ENCODE assay signal across 11 cellular contexts in genomic region chr12:112537710-112538396, GRCh38.
DNase-seq lines count a peak whose midpoint lies in the region; ATAC-seq lines count a peak whose summit lies in the region.
"Had no signal": no experiment of that assay in that cellular context is flagged by ENCODE, and none has a peak within 500 bp of the region (broad histone marks: within the 10 kb centered on the region; RNA-seq: fewer than 3 reads in every experiment).

No MANE protein-coding gene starts in this region.

- no peaks in the 10 kb centered on the region for H3K79me2 ChIP-seq in mesendoderm (ENCODE audit: control insufficient read depth, insufficient read depth, low read length)

- H2BK5ac ChIP-seq in mesendoderm (ENCODE audit: low read length): no peak overlapping the region

- no peak overlapping the region for H2BK120ac ChIP-seq in mesendoderm (ENCODE audit: low read depth, low read length)

- H3K23ac ChIP-seq in mesendoderm (ENCODE audit: low read length): no peak overlapping the region

- no peak overlapping the region for H4K8ac ChIP-seq in mesendoderm (ENCODE audit: low read depth, low read length)

- no peak overlapping the region for H2AK5ac ChIP-seq in mesendoderm (ENCODE audit: low read length)

- no peak overlapping the region for H3K18ac ChIP-seq in mesendoderm (ENCODE audit: low read length)

- H3K27ac ChIP-seq in mesendoderm (ENCODE audit: low read depth, low read length): no peak overlapping the region

- peak overlapping the region; percentile 64 for H3K56ac ChIP-seq in mesendoderm (ENCODE audit: low read length)

- H3K36me3 ChIP-seq in mesendoderm (ENCODE audit: control insufficient read depth, insufficient read depth, low read length): no peaks in the 10 kb centered on the region

- no peaks in the 10 kb centered on the region for H3K79me1 ChIP-seq in mesendoderm (ENCODE audit: low read length)

- no CpG with 5 or more reads among the region's 3 CpGs for WGBS in mesendoderm (ENCODE audit: extremely low coverage, insufficient coverage, low lambda C conversion rate)

- H3K4ac ChIP-seq in mesendoderm (ENCODE audit: low read depth, low read length): no peak overlapping the region

- H3K27me3 ChIP-seq in mesendoderm (ENCODE audit: insufficient read depth, low read length, poor library complexity): no peaks in the 10 kb centered on the region

- H2BK15ac ChIP-seq in mesendoderm (replicated peaks; ENCODE audit: low read depth): no peak overlapping the region

- DNase-seq in Daoy (ENCODE audit: low read depth) (peak; percentile 79), Kasumi-1 (lab: John Stamatoyannopoulos, UW) (peak; percentile 28 to 41), UCSD-AML1 (lab: John Stamatoyannopoulos, UW; ENCODE audit: unreplicated experiment) (peak; percentile 54), mesendoderm (peak; percentile 97), dedifferentiated amniotic fluid mesenchymal stem cell (ENCODE audit: extremely low spot score) (no peak)
- no peak for DNase-seq in activated CD4-positive, alpha-beta T cell treated with anti-CD3 and anti-CD28 coated beads for 1 hour
- DNase-seq: cerebellar nuclear complex, NCI-H446, T-helper 1 cell had no signal

- no peak for ATAC-seq in GM18870 (IDR thresholded peaks at IDR 0.05; ENCODE audit: unreplicated experiment)
- no peak for ATAC-seq in HG03460 (IDR thresholded peaks at IDR 0.05; ENCODE audit: unreplicated experiment)

- no peak overlapping the region for H3K4me2 ChIP-seq in mesendoderm (ENCODE audit: low read length)

- no peak overlapping the region for H3K9ac ChIP-seq in mesendoderm (ENCODE audit: low read length)

- H3K4me3 ChIP-seq in mesendoderm (ENCODE audit: low read length): no peak overlapping the region

- no peaks in the 10 kb centered on the region for H3K4me1 ChIP-seq in mesendoderm (ENCODE audit: control insufficient read depth, low read depth, low read length)

- no peak overlapping the region for H4K5ac ChIP-seq in mesendoderm (ENCODE audit: low read length)

Comparison
In these comparisons a context has a peak if more than half of its experiments do, and no peak if none do; other contexts are left out.
1. DNase-seq: peak in Daoy (single experiment), Kasumi-1 (2 of 2), UCSD-AML1 (single experiment) and mesendoderm (single experiment); none in dedifferentiated amniotic fluid mesenchymal stem cell (single experiment) and activated CD4-positive, alpha-beta T cell treated with anti-CD3 and anti-CD28 coated beads for 1 hour (single experiment).